Comparison of ENCODE assay signal across 19 cellular contexts in the genomic region with DNA sequence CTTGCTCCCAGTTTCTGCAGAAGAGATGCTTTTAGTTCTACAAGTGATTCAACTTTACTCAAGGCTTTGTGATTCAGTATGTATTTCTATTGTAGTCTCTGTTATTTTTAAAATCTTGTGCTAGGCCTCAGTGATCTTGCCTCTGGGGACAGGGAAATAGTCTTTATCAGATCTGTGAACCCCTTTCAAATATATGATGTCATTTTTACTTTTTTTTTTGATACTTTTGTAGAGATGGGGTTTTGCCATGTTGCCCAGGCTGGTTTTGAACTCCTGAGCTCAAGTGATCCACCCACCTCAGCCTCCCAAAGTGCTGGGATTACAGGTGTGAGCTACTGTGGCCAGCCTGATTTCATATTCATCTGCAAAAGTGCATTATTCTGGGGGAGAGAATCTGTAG. TPM values are rescaled to one million over a fixed set of nuclear protein-coding genes. Genes with fewer than 3 reads are reported as not detected.
DNase-seq lines count a peak whose midpoint lies in the region; ATAC-seq, FAIRE-seq and TF ChIP-seq lines count a peak whose summit lies in the region.
"Had no signal": no experiment of that assay in that cellular context is flagged by ENCODE, and none has a peak within 500 bp of the region (broad histone marks: within the 10 kb centered on the region; RNA-seq: fewer than 3 reads in every experiment).

No MANE protein-coding gene starts in this region.

- H3K9me3 ChIP-seq in OCI-LY7 (ENCODE audit: low read length) (no peaks in the 10 kb centered on the region), GM12878 (replicated peaks; ENCODE audit: control insufficient read depth, insufficient read depth, low read length) (no peaks in the 10 kb centered on the region), A673 (ENCODE audit: low read depth, low read length, poor library complexity, severe bottlenecking) (no peaks in the 10 kb centered on the region)
- H3K9me3 ChIP-seq: left lung had no signal

- H3K4me3 ChIP-seq in OCI-LY7 (ENCODE audit: low read depth, low read length, poor library complexity, severe bottlenecking): peak overlapping the region; percentile 99
- peak overlapping the region; percentile 98 for H3K4me3 ChIP-seq in GM12878
- H3K4me3 ChIP-seq in A673 (ENCODE audit: low read depth, low read length, poor library complexity, severe bottlenecking): no peak overlapping the region
- H3K4me3 ChIP-seq: cardiac muscle cell had no signal

- no peaks in the 10 kb centered on the region for H3K9me2 ChIP-seq in OCI-LY7 (ENCODE audit: insufficient read depth, low read length)

- H3K27me3 Mint-ChIP-seq in activated naive CD4-positive, alpha-beta T cell treated with anti-CD3 and anti-CD28 coated beads, Interleukin-2, amount 10 ng/mL, durations not matched to agents 7 days and 5 days: no peaks in the 10 kb centered on the region
- no peaks in the 10 kb centered on the region for H3K27me3 Mint-ChIP-seq in stimulated activated naive CD8-positive, alpha-beta T cell treated with anti-CD3 and anti-CD28 coated beads, Interleukin-15, amount 100 ng/mL, for 72 hours

- peak overlapping the region; percentile 95; the same call in 1 of the 2 replicates for H3K9ac ChIP-seq in GM12878 (ENCODE audit: control insufficient read depth, insufficient read depth, low read length)

- no peaks in the 10 kb centered on the region for H3K27me3 ChIP-seq in GM12878 (replicated peaks in 1 of 2; ENCODE audit: control insufficient read depth in 2 of 2, insufficient read depth in 2 of 2, low read length in 1 of 2)
- H3K27me3 ChIP-seq in A673 (replicated peaks; ENCODE audit: insufficient read depth, low read depth, low read length, poor library complexity): peaks cover 3% of the 10 kb centered on the region
- H3K27me3 ChIP-seq: cardiac muscle cell, left lung had no signal

- no TSS peak for BruUV-seq in OCI-LY7 (replicated peaks; lab: Mats Ljungman, UMichigan)
- no TSS peak for BruUV-seq in GM12878 (replicated peaks; lab: Mats Ljungman, UMichigan)
- BruUV-seq in A673 (replicated peaks; lab: Mats Ljungman, UMichigan): no TSS peak

- POLR2A ChIA-PET in OCI-LY7 (lab: Charles Lee) (interaction anchor here (0.6 to 1.0 kb wide), 3 partner anchors 53 to 569 kb away, joined by 3 to 4 read pairs (median 3); no protein-coding TSS in a partner anchor), GM12878 (lab: Charles Lee) (interaction anchor here (0.7 to 3.2 kb wide), 7 partner anchors 8 to 103 kb away, joined by 3 to 19 read pairs (median 5); no protein-coding TSS in a partner anchor), A673 (lab: Charles Lee; ENCODE audit: low non-redundant PET) (no interaction called here)

- in situ Hi-C loops in GM12878 (cut with MboI): no loop called here

- no peak for TF ChIP-seq CTCF in OCI-LY7 (conservative IDR thresholded peaks at IDR 0.05; ENCODE audit: low read length)
- TF ChIP-seq CTCF in GM12878 (IDR thresholded peaks at IDR 0.05 in 2 of 3, conservative IDR thresholded peaks at IDR 0.05 in 1 of 3; ENCODE audit: control insufficient read depth in 2 of 3, extremely low read depth in 1 of 3, insufficient read depth in 1 of 3, low read depth in 3 of 3, low read length in 3 of 3): no peak
- TF ChIP-seq CTCF in A673 (conservative IDR thresholded peaks at IDR 0.05; ENCODE audit: low read depth, low read length): no peak

- TF ChIP-seq POLR2A in GM12878 (IDR thresholded peaks at IDR 0.05; ENCODE audit: low read depth, low read length): no peak

- H3K36me3 ChIP-seq in OCI-LY7 (ENCODE audit: insufficient read depth, low read length): peaks cover 21% of the 10 kb centered on the region
- H3K36me3 ChIP-seq in GM12878 (ENCODE audit: control insufficient read depth in 2 of 2, insufficient read depth in 2 of 2, low read length in 1 of 2): no peaks in the 10 kb centered on the region; a peak in 1 of 4 replicates
- H3K36me3 ChIP-seq in A673 (ENCODE audit: insufficient read depth, low read length, poor library complexity, severe bottlenecking): no peaks in the 10 kb centered on the region
- H3K36me3 ChIP-seq: cardiac muscle cell, left lung had no signal

- H3K9me3 Mint-ChIP-seq in activated naive CD4-positive, alpha-beta T cell treated with anti-CD3 and anti-CD28 coated beads, Interleukin-2, amount 10 ng/mL, durations not matched to agents 7 days and 5 days: no peaks in the 10 kb centered on the region
- H3K9me3 Mint-ChIP-seq in stimulated activated naive CD8-positive, alpha-beta T cell treated with anti-CD3 and anti-CD28 coated beads, Interleukin-15, amount 100 ng/mL, for 72 hours: no peaks in the 10 kb centered on the region

- peak overlapping the region; percentile 28 for H3K27ac Mint-ChIP-seq in activated naive CD4-positive, alpha-beta T cell treated with anti-CD3 and anti-CD28 coated beads, Interleukin-2, amount 10 ng/mL, durations not matched to agents 7 days and 5 days
- peak overlapping the region in 1 of 2 donors; percentile 76 for H3K27ac Mint-ChIP-seq in stimulated activated naive CD8-positive, alpha-beta T cell treated with anti-CD3 and anti-CD28 coated beads, Interleukin-15, amount 100 ng/mL, for 72 hours

- H3K36me3 Mint-ChIP-seq in activated naive CD4-positive, alpha-beta T cell treated with anti-CD3 and anti-CD28 coated beads, Interleukin-2, amount 10 ng/mL, durations not matched to agents 7 days and 5 days: peaks cover 16% of the 10 kb centered on the region

- no peak overlapping the region for H3K4me3 Mint-ChIP-seq in activated naive CD4-positive, alpha-beta T cell treated with anti-CD3 and anti-CD28 coated beads, Interleukin-2, amount 10 ng/mL, durations not matched to agents 7 days and 5 days
- H3K4me3 Mint-ChIP-seq in stimulated activated naive CD8-positive, alpha-beta T cell treated with anti-CD3 and anti-CD28 coated beads, Interleukin-15, amount 100 ng/mL, for 72 hours: peak overlapping the region; percentile 26 to 98

- H4K20me1 ChIP-seq in OCI-LY7 (ENCODE audit: insufficient read depth, low read length) (no peaks in the 10 kb centered on the region), GM12878 (ENCODE audit: control insufficient read depth, insufficient read depth) (no peaks in the 10 kb centered on the region)

- H3K79me2 ChIP-seq in OCI-LY7 (ENCODE audit: insufficient read depth, low read depth, low read length) (peaks cover 47% of the 10 kb centered on the region; the same call in 1 of the 2 replicates), GM12878 (ENCODE audit: control insufficient read depth, insufficient read depth, low read length) (peaks cover 45% of the 10 kb centered on the region)

- intact Hi-C loops in OCI-LY7 (cut with micrococcal nuclease; ENCODE audit: unreplicated experiment): loop anchor here (2.0 kb wide), 1 partner anchor 20 kb away; no protein-coding TSS in a partner anchor
- intact Hi-C loops in GM12878 (cut with micrococcal nuclease; ENCODE audit: unreplicated experiment): no loop called here
- intact Hi-C loops in A673 (cut with micrococcal nuclease; ENCODE audit: unreplicated experiment): no loop called here

- RAD21 ChIA-PET in GM12878 (lab: Charles Lee; ENCODE audit: unreplicated experiment): interaction anchor here (0.7 to 3.7 kb wide), 13 partner anchors 8 to 327 kb away, joined by 3 to 36 read pairs (median 4); no protein-coding TSS in a partner anchor

- TF ChIP-seq RAD21 in GM12878 (IDR thresholded peaks at IDR 0.05; ENCODE audit: insufficient read depth, low read depth, low read length): no peak

- H3K4me1 ChIP-seq in OCI-LY7 (ENCODE audit: insufficient read depth, low read length, poor library complexity, severe bottlenecking) (peaks cover 37% of the 10 kb centered on the region), GM12878 (ENCODE audit: control insufficient read depth, insufficient read depth, low read length) (peaks cover 16% of the 10 kb centered on the region), A673 (ENCODE audit: insufficient read depth, low read length, poor library complexity, severe bottlenecking) (no peaks in the 10 kb centered on the region)

- no peak for TF ChIP-seq EP300 in GM12878 (IDR thresholded peaks at IDR 0.05; ENCODE audit: borderline replicate concordance in 1 of 2, control insufficient read depth in 1 of 2, low read depth in 2 of 2, low read length in 2 of 2)

- peak overlapping the region; percentile 74 for H3K27ac ChIP-seq in OCI-LY7 (ENCODE audit: low read depth, low read length, poor library complexity, severe bottlenecking)
- 0 out of 2 replicates have a peak overlapping the region, but pooled peaks have one; percentile 87 for H3K27ac ChIP-seq in GM12878 (ENCODE audit: control insufficient read depth, insufficient read depth)
- no peak overlapping the region for H3K27ac ChIP-seq in A673 (ENCODE audit: low read depth, low read length, poor library complexity, severe bottlenecking)
- H3K27ac ChIP-seq: cardiac muscle cell had no signal

- peaks cover 40% of the 10 kb centered on the region for H3K4me1 Mint-ChIP-seq in activated naive CD4-positive, alpha-beta T cell treated with anti-CD3 and anti-CD28 coated beads, Interleukin-2, amount 10 ng/mL, durations not matched to agents 7 days and 5 days
- peaks cover 62% of the 10 kb centered on the region for H3K4me1 Mint-ChIP-seq in stimulated activated naive CD8-positive, alpha-beta T cell treated with anti-CD3 and anti-CD28 coated beads, Interleukin-15, amount 100 ng/mL, for 72 hours

- no peak for ATAC-seq in GM12878
- ATAC-seq in stimulated activated naive CD8-positive, alpha-beta T cell treated with anti-CD3 and anti-CD28 coated beads, Interleukin-15, amount 100 ng/mL, for 72 hours: no peak
- ATAC-seq: left lung had no signal

- no peak overlapping the region for H2AFZ ChIP-seq in OCI-LY7 (ENCODE audit: low read length)
- H2AFZ ChIP-seq in GM12878 (ENCODE audit: control insufficient read depth, low read depth, low read length): no peak overlapping the region

- CTCF ChIA-PET in activated naive CD4-positive, alpha-beta T cell treated with anti-CD3 and anti-CD28 coated beads, Interleukin-2, amount 10 ng/mL, durations not matched to agents 7 days and 5 days (lab: Charles Lee): interaction anchor here (1.5 kb wide), 1 partner anchor 10 kb away, joined by 4 read pairs; no protein-coding TSS in a partner anchor
- CTCF ChIA-PET in OCI-LY7 (lab: Charles Lee; ENCODE audit: unreplicated experiment): no interaction called here
- CTCF ChIA-PET in GM12878 (lab: Yijun Ruan, JAX): interaction anchor here (0.6 to 4.7 kb wide), 13 partner anchors 10 to 375 kb away, joined by 3 to 30 read pairs (median 4); no protein-coding TSS in a partner anchor
- CTCF ChIA-PET in A673 (lab: Charles Lee): no interaction called here

- SMC1A ChIA-PET in GM12878 (lab: Charles Lee; ENCODE audit: uncharacterized antibody, unreplicated experiment): interaction anchor here (0.8 to 4.9 kb wide), 22 partner anchors 10 to 400 kb away, joined by 3 to 32 read pairs (median 4); no protein-coding TSS in a partner anchor

- H3K4me2 ChIP-seq in OCI-LY7 (ENCODE audit: low read length) (peak overlapping the region; percentile 94), GM12878 (ENCODE audit: control insufficient read depth, insufficient read depth) (peak overlapping the region; percentile 98)

- FAIRE-seq in GM12878 (lab: Jason Lieb, UNC): no peak

- no peak for DNase-seq in activated naive CD4-positive, alpha-beta T cell treated with anti-CD3 and anti-CD28 coated beads, Interleukin-2, amount 10 ng/mL, durations not matched to agents 7 days and 5 days
- no peak for DNase-seq in activated naive CD4-positive, alpha-beta T cell treated with anti-CD3 and anti-CD28 coated beads, Interleukin-2, amount 50 U/mL, for 16 hours
- DNase-seq in OCI-LY7 (ENCODE audit: low spot score) (no peak), GM12878 (ENCODE audit: low read depth, low spot score) (no peak), A673 (ENCODE audit: low spot score) (no peak), SIG-M5 treated with dmso at 0.1 percent for 504 hours (lab: John Stamatoyannopoulos, UW; ENCODE audit: unreplicated experiment) (no peak)
- DNase-seq in stimulated activated naive CD8-positive, alpha-beta T cell treated with anti-CD3 and anti-CD28 coated beads, Interleukin-15, amount 100 ng/mL, for 72 hours: no peak
- DNase-seq in stimulated activated CD4-positive, alpha-beta T cell treated with anti-CD3 and anti-CD28 coated beads, Interleukin-4, amount 100 ng/mL, for 24 hours: no peak
- DNase-seq: activated CD4-positive, CD25-positive, alpha-beta regulatory T cell; GDM1; HCEC 1CT; KG1; left lung; NCI-H1092 treated with DMSO at 0.1 percent for 48 hours; NCI-H2081; NCI-H524; retina; stimulated activated naive CD4-positive, alpha-beta T cell treated with Interleukin-2 at 50 U/mL for 16 hours had no signal

RNA-seq across cellular contexts. Expression of a gene that starts 3.4 kb away (rescaled TPM):
- 14.3 and 14.5 TPM in 2 replicates for total RNA-seq in OCI-LY7 (2014; rRNA removed; shearing (Covaris generic))
- total RNA-seq in OCI-LY7 (2022) (31.6 and 32.9 TPM in 2 replicates), GM12878 (2014; rRNA removed) (22.5 and 26.1 TPM in 2 replicates), GM12878 (2014; rRNA removed; fragmentation: Illumina TruSeq; extraction: Trizol) (32.7 and 33.2 TPM in 2 replicates), GM12878 (2021) (30.4 and 30.8 TPM in 2 replicates), A673 (2021) (0.70 and 1.1 TPM in 2 replicates)
- total RNA-seq in GM12878 (2013; cell fraction: nucleolus; rRNA removed): 16.4 and 17.4 TPM in 2 replicates
- 8.9 TPM for polyA plus RNA-seq in GM12878 (2011; ENCODE audit: low read depth)
- polyA plus RNA-seq in GM12878 (2011; rRNA removed) (53.2 and 75.9 TPM in 2 replicates), GM12878 (2014; fragmentation: Illumina TruSeq; extraction: Trizol) (29.5 and 37.1 TPM in 2 replicates), GM12878 (2014; fragmentation: Nextera tagmentation; extraction: Ambion mirVana) (10 to 100 TPM; 22.9 to 29.7 TPM), GM12878 (2014; rRNA removed) (15.5 and 22.0 TPM in 2 replicates), GM12878 (2016; fragmentation: Nextera tagmentation; extraction: Ambion mirVana) (10 to 100 TPM; 45.4 to 56.2 TPM)
- polyA plus RNA-seq in GM12878 (2011; cell fraction: cytosol; rRNA removed): 18.6 and 19.2 TPM in 2 replicates
- 18.8 and 20.3 TPM in 2 replicates for polyA plus RNA-seq in GM12878 (2011; cell fraction: nucleus; rRNA removed)
- 12.6 and 21.3 TPM in 2 replicates for polyA plus RNA-seq in GM12878 (2012)
- polyA minus RNA-seq in GM12878 (2011; rRNA and poly(A)+ RNA removed): 17.6 and 33.0 TPM in 2 replicates
- polyA minus RNA-seq in GM12878 (2011; cell fraction: cytosol; rRNA and poly(A)+ RNA removed): 8.2 and 11.4 TPM in 2 replicates
- polyA minus RNA-seq in GM12878 (2011; cell fraction: nucleus; rRNA and poly(A)+ RNA removed): 7.9 and 8.5 TPM in 2 replicates

Comparison
In these comparisons a context has a peak if more than half of its experiments do, and no peak if none do; other contexts are left out.
1. CTCF ChIA-PET loops: an anchor here in activated naive CD4-positive, alpha-beta T cell treated with anti-CD3 and anti-CD28 coated beads, Interleukin-2, amount 10 ng/mL, durations not matched to agents 7 days and 5 days (1.5 kb wide) and GM12878 (0.6 to 4.7 kb wide); none called in OCI-LY7 and A673.